Comparison of ENCODE assay signal across 16 cellular contexts in the genomic region with DNA sequence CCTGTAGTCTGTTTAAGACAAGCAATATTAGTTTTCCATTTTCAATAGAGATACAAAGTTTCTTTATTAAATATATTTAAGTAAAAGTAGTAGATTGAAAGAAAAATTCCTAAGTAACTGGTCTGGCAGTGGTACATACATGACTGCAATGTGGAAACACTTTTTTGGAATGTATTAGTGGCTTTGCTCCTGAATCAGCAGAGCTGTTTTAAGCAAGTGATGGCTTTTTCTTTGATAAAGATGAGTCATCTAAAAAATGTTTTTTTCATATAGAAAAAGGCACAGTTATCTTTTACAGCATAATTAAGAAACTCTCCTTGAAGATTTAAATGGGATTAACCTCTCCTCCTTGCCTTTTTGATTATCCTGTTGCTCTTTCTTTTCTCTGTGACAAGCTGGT. TPM values are rescaled to one million over a fixed set of nuclear protein-coding genes. Genes with fewer than 3 reads are reported as not detected.
A peak's percentile ranks its signal among the peaks of the same experiment; 100 is the strongest.
DNase-seq lines count a peak whose midpoint lies in the region; ATAC-seq and TF ChIP-seq lines count a peak whose summit lies in the region.
"Had no signal": no experiment of that assay in that cellular context is flagged by ENCODE, and none has a peak within 500 bp of the region (broad histone marks: within the 10 kb centered on the region; RNA-seq: fewer than 3 reads in every experiment).

No MANE protein-coding gene starts in this region.

- H3K36me3 ChIP-seq in GM23248 (ENCODE audit: low read depth) = peaks cover 68% of the 10 kb centered on the region
- H3K36me3 ChIP-seq: BE2C had no signal

- H4K20me1 ChIP-seq in GM23248 (ENCODE audit: insufficient read depth) = peaks cover 13% of the 10 kb centered on the region; the same call in 1 of the 2 replicates

- H3K79me2 ChIP-seq in GM23248 (ENCODE audit: insufficient read depth) = peaks cover 30% of the 10 kb centered on the region

- TF ChIP-seq CTCF in AG04450 (IDR thresholded peaks at IDR 0.05; ENCODE audit: low read depth, low read length) (no peak), astrocyte of the cerebellum (IDR thresholded peaks at IDR 0.05; ENCODE audit: low read depth, low read length, missing control alignments) (no peak)

- peaks cover 46% of the 10 kb centered on the region for H3F3A ChIP-seq in GM23248 (ENCODE audit: insufficient read depth)

- CTCF ChIA-PET in AG04450 (lab: Charles Lee) = interaction anchor here (1.0 to 1.8 kb wide), 2 partner anchors 18 to 255 kb away, joined by 3 to 6 read pairs; no protein-coding TSS in a partner anchor

- H3K9ac ChIP-seq in GM23248 = 0 out of 2 replicates have a peak overlapping the region, but pooled peaks have one; percentile 3

- H3K27ac ChIP-seq in AG04450 (ENCODE audit: low read depth, low read length) (no peak overlapping the region), GM23248 (peak overlapping the region; percentile 56)
- H3K27ac ChIP-seq: prostate gland had no signal

- H2AFZ ChIP-seq in GM23248 = no peak overlapping the region

- POLR2A ChIA-PET in AG04450 (lab: Yijun Ruan, JAX) = interaction anchor here (0.6 to 1.2 kb wide), 2 partner anchors 35 to 327 kb away, joined by 4 to 7 read pairs; a partner anchor contains a TSS

- H3K9me2 ChIP-seq in GM23248 (ENCODE audit: insufficient read depth) = no peaks in the 10 kb centered on the region

- H3K27me3 ChIP-seq in AG04450 (ENCODE audit: control insufficient read depth, insufficient read depth, low read length) = no peaks in the 10 kb centered on the region
- no peaks in the 10 kb centered on the region for H3K27me3 ChIP-seq in GM23248 (replicated peaks; ENCODE audit: insufficient read depth)
- H3K27me3 ChIP-seq: BE2C, tibial nerve had no signal

- peak overlapping the region; percentile 61 for H3K4me2 ChIP-seq in GM23248 (ENCODE audit: unreplicated experiment)

- H3K9me3 ChIP-seq in AG04450 (ENCODE audit: control insufficient read depth, insufficient read depth, low read length) (no peaks in the 10 kb centered on the region), GM23248 (ENCODE audit: low read depth) (no peaks in the 10 kb centered on the region)
- H3K9me3 ChIP-seq: BE2C, prostate gland, tibial nerve had no signal

- peaks cover 42% of the 10 kb centered on the region for H3K4me1 ChIP-seq in GM23248 (ENCODE audit: insufficient read depth)
- H3K4me1 ChIP-seq: BE2C, prostate gland had no signal

- in situ Hi-C loops in GM23248 (cut with MboI) = no loop called here
- in situ Hi-C loops in astrocyte of the cerebellum (cut with HindIII; ENCODE audit: low sequenced_read_pairs) = no loop called here

- no peak overlapping the region for H3K4me3 ChIP-seq in AG04450 (ENCODE audit: low read depth, low read length)
- no peak overlapping the region for H3K4me3 ChIP-seq in GM23248
- H3K4me3 ChIP-seq in astrocyte of the cerebellum (ENCODE audit: low read depth, low read length) = no peak overlapping the region
- H3K4me3 ChIP-seq: prostate gland, tibial nerve had no signal

- peak; percentile 21 for DNase-seq in AG04450 (ENCODE audit: low read depth, low spot score)
- DNase-seq in GM23248 = peak; percentile 84
- peak; percentile 38 for DNase-seq in astrocyte of the cerebellum (ENCODE audit: low read depth)
- DNase-seq in iris pigment epithelial cell (ENCODE audit: low read depth) = peak; percentile 82
- no peak for DNase-seq in DMS 273 treated with DMSO at 0.1 percent for 48 hours (lab: John Stamatoyannopoulos, UW)
- DNase-seq in activated CD4-positive, alpha-beta T cell treated with anti-CD3 and anti-CD28 coated beads for 4 hours = no peak
- DNase-seq: activated CD4-positive, alpha-beta T cell treated with anti-CD3 and anti-CD28 coated beads for 1 hour; activated T-cell treated with anti-CD3 and anti-CD28 coated beads, Interleukin-2, amount 50 U/mL, for 1 hour; BE2C; KG1; NCI-H1417; NCI-H345 had no signal

- no peak for ATAC-seq in GM19324 (IDR thresholded peaks at IDR 0.05; ENCODE audit: low FRiP score, unreplicated experiment)
- no peak for ATAC-seq in GM21786 (IDR thresholded peaks at IDR 0.05; ENCODE audit: unreplicated experiment)

RNA-seq across cellular contexts. Expression of a gene that starts 34.9 kb away (rescaled TPM):
- polyA plus RNA-seq in AG04450 (2011; rRNA removed) (24.2 and 33.0 TPM in 2 replicates), GM23248 (2016; fragmentation: Nextera tagmentation; extraction: Ambion mirVana) (13.1 and 14.6 TPM in 2 replicates)
- polyA minus RNA-seq in AG04450 (2011; rRNA and poly(A)+ RNA removed) = 47.3 and 55.9 TPM in 2 replicates
- 23.6 and 24.4 TPM in 2 replicates for total RNA-seq in GM23248 (2014; rRNA removed; shearing (Covaris generic))

Comparison
In these comparisons a context has a peak if more than half of its experiments do, and no peak if none do; other contexts are left out.
1. DNase-seq: peak in AG04450 (single experiment), GM23248 (single experiment), astrocyte of the cerebellum (single experiment) and iris pigment epithelial cell (single experiment); none in DMS 273 treated with DMSO at 0.1 percent for 48 hours (single experiment) and activated CD4-positive, alpha-beta T cell treated with anti-CD3 and anti-CD28 coated beads for 4 hours (0 of 2).